Comparison of ENCODE assay signal across 1 cellular context in genomic region chr11:32935462-32936029, GRCh38.
TF ChIP-seq lines count a peak whose summit lies in the region.

No MANE protein-coding gene starts in this region.

TF ChIP-seq in SK-N-SH treated with all-trans-retinoic acid at 6 μM for 48 hours, 23 proteins besides CTCF, POLR2A, EP300 and RAD21 (continued from another document):
- TF ChIP-seq TSHZ2 (CRISPR knock-in tag; IDR thresholded peaks at IDR 0.05) (no peak), ZNF565 (CRISPR knock-in tag; conservative IDR thresholded peaks at IDR 0.05; ENCODE audit: low read depth) (no peak), GLIS3 (CRISPR knock-in tag; IDR thresholded peaks at IDR 0.05) (no peak)
- TF ChIP-seq, protein P1, sequence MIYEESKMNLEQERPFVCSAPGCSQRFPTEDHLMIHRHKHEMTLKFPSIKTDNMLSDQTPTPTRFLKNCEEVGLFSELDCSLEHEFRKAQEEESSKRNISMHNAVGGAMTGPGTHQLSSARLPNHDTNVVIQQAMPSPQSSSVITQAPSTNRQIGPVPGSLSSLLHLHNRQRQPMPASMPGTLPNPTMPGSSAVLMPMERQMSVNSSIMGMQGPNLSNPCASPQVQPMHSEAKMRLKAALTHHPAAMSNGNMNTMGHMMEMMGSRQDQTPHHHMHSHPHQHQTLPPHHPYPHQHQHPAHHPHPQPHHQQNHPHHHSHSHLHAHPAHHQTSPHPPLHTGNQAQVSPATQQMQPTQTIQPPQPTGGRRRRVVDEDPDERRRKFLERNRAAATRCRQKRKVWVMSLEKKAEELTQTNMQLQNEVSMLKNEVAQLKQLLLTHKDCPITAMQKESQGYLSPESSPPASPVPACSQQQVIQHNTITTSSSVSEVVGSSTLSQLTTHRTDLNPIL (CRISPR knock-in tag; IDR thresholded peaks at IDR 0.05; ENCODE audit: low read depth) = no peak
